In the genomic region with DNA sequence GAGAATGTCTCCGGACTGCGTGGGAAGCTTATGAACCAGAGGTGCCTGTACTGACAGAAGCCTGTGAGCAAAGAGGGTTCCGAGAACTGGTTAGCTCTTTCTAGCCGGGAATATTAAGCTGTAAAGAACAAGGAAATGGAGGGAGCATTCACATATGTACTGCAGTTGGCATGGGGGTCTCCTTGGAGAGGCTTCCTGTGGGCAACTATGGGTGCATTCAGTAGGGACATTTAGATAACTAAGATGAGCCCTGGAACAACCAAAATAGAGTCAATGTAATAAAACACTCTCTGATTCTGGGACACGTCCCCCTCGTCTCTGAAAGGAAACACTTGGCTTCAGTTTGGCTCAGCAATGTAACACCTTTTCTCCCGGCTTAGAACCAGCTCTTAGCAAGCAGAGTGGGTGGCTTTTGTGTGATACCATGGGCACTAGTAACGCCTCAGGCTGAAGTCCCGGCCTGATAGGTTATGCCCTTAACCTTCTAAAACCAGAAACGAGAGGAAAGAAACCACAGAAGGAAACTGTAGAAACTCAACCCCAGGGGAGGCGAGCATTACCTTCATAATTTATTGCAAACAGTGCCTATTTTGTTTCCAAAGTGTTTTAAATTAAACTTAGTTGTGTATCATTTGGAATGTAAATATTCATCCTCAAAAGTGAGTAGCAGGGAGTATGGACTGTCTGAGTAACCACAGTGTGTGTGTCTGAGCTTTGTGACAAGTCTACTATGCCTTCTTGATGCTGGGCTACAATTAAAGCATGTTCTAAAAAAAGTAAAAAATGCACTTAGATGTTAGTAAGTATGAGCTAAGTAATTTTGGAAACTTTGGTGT, we compare ENCODE assay signal across 9 cellular contexts. TPM values are rescaled to one million over a fixed set of nuclear protein-coding genes. Genes with fewer than 3 reads are reported as not detected.
A peak's percentile ranks its signal among the peaks of the same experiment; 100 is the strongest.
DNase-seq lines count a peak whose midpoint lies in the region; ATAC-seq and TF ChIP-seq lines count a peak whose summit lies in the region.
"Had no signal": no experiment of that assay in that cellular context is flagged by ENCODE, and none has a peak within 500 bp of the region (broad histone marks: within the 10 kb centered on the region; RNA-seq: fewer than 3 reads in every experiment).

No MANE protein-coding gene starts in this region.

- WGBS in H9 (ENCODE audit: extremely low coverage, insufficient read length, low lambda C conversion rate) = no CpG with 5 or more reads among the region's 11 CpGs

- no peak overlapping the region for H2AK5ac ChIP-seq in H9 (ENCODE audit: insufficient read length, low read length)

- no peak overlapping the region for H3K18ac ChIP-seq in H9 (ENCODE audit: insufficient read length, low read depth, low read length)

- no peaks in the 10 kb centered on the region for H3K79me2 ChIP-seq in H9 (ENCODE audit: insufficient read depth, low read length)

- no peak overlapping the region for H2BK12ac ChIP-seq in H9 (ENCODE audit: insufficient read length, low read depth, low read length)

- H3K56ac ChIP-seq in H9 (ENCODE audit: insufficient read length, low read depth, low read length) = no peak overlapping the region

- H3K9ac ChIP-seq in H9 (ENCODE audit: extremely low read depth, insufficient read length, low read length) = no peak overlapping the region

- no peak for TF ChIP-seq CTCF in H9 (conservative IDR thresholded peaks at IDR 0.05)

- peaks cover 2% of the 10 kb centered on the region for H3K36me3 Mint-ChIP-seq in activated CD4-positive, alpha-beta T cell treated with anti-CD3 and anti-CD28 coated beads, Interleukin-2, amount 10 ng/mL, durations not matched to agents 24 days and 14 days (ENCODE audit: low read depth)
- H3K36me3 Mint-ChIP-seq in immature natural killer cell = no peaks in the 10 kb centered on the region
- no peaks in the 10 kb centered on the region for H3K36me3 Mint-ChIP-seq in stimulated activated memory B cell treated with anti-CD40 and anti-IgM and Interleukin-4, amounts not matched to agents 10 μg/mL and 1 μg/mL and 100 μg/mL, for 72 hours
- no peaks in the 10 kb centered on the region for H3K36me3 Mint-ChIP-seq in H9 (ENCODE audit: insufficient read depth in 1 of 3, low read depth in 3 of 3)

- H3K27me3 Mint-ChIP-seq in activated CD4-positive, alpha-beta T cell treated with anti-CD3 and anti-CD28 coated beads, Interleukin-2, amount 10 ng/mL, durations not matched to agents 24 days and 14 days = no peaks in the 10 kb centered on the region
- H3K27me3 Mint-ChIP-seq in immature natural killer cell (ENCODE audit: low read depth in 3 of 3) (peaks cover 5 to 15% (median 10%) of the 10 kb centered on the region in 3 donors), H9 (ENCODE audit: low read depth) (no peaks in the 10 kb centered on the region; the same call in 1 of the 2 replicates)
- peaks cover 3% of the 10 kb centered on the region for H3K27me3 Mint-ChIP-seq in stimulated activated memory B cell treated with anti-CD40 and anti-IgM and Interleukin-4, amounts not matched to agents 10 μg/mL and 1 μg/mL and 100 μg/mL, for 72 hours

- H2BK15ac ChIP-seq in H9 (ENCODE audit: low read depth, low read length) = no peak overlapping the region

- no peaks in the 10 kb centered on the region for H3K4me1 ChIP-seq in H9 (ENCODE audit: insufficient read depth, low read length)

- H3K23me2 ChIP-seq in H9 (ENCODE audit: insufficient read length, low read depth, low read length, poor library complexity, severe bottlenecking) = no peaks in the 10 kb centered on the region

- H3K9me3 ChIP-seq in H9 (ENCODE audit: control insufficient read depth, low read depth, low read length) = no peaks in the 10 kb centered on the region

- peak overlapping the region; percentile 79 for H3K4me3 Mint-ChIP-seq in activated CD4-positive, alpha-beta T cell treated with anti-CD3 and anti-CD28 coated beads, Interleukin-2, amount 10 ng/mL, durations not matched to agents 24 days and 14 days
- peak overlapping the region; percentile 74 to 86 (median 83) for H3K4me3 Mint-ChIP-seq in immature natural killer cell
- no peak overlapping the region for H3K4me3 Mint-ChIP-seq in stimulated activated memory B cell treated with anti-CD40 and anti-IgM and Interleukin-4, amounts not matched to agents 10 μg/mL and 1 μg/mL and 100 μg/mL, for 72 hours
- H3K4me3 Mint-ChIP-seq in H9 = no peak overlapping the region

- H3K27me3 ChIP-seq in H9 (ENCODE audit: insufficient read depth, low read length) = no peaks in the 10 kb centered on the region

- peaks cover 65% of the 10 kb centered on the region for H3K4me1 Mint-ChIP-seq in activated CD4-positive, alpha-beta T cell treated with anti-CD3 and anti-CD28 coated beads, Interleukin-2, amount 10 ng/mL, durations not matched to agents 24 days and 14 days
- H3K4me1 Mint-ChIP-seq in immature natural killer cell (peaks cover 77 to 82% of the 10 kb centered on the region in 2 donors), H9 (peaks cover 5 to 8% of the 10 kb centered on the region in 2 experiments)
- peaks cover 28% of the 10 kb centered on the region for H3K4me1 Mint-ChIP-seq in stimulated activated memory B cell treated with anti-CD40 and anti-IgM and Interleukin-4, amounts not matched to agents 10 μg/mL and 1 μg/mL and 100 μg/mL, for 72 hours

- peak overlapping the region; percentile 100 for H3K27ac Mint-ChIP-seq in activated CD4-positive, alpha-beta T cell treated with anti-CD3 and anti-CD28 coated beads, Interleukin-2, amount 10 ng/mL, durations not matched to agents 24 days and 14 days
- H3K27ac Mint-ChIP-seq in immature natural killer cell (peak overlapping the region; percentile 84 to 99 (median 96)), H9 (no peak overlapping the region; a peak in 1 of 7 replicates)
- peak overlapping the region; percentile 84 for H3K27ac Mint-ChIP-seq in stimulated activated memory B cell treated with anti-CD40 and anti-IgM and Interleukin-4, amounts not matched to agents 10 μg/mL and 1 μg/mL and 100 μg/mL, for 72 hours

- intact Hi-C loops in activated CD4-positive, alpha-beta T cell treated with anti-CD3 and anti-CD28 coated beads, Interleukin-2, amount 10 ng/mL, durations not matched to agents 24 days and 14 days (cut with micrococcal nuclease) = loop anchor here (1.0 to 10.0 kb wide), 13 partner anchors 8 to 533 kb away; a partner anchor contains a TSS
- intact Hi-C loops in left ventricle myocardium superior (cut with micrococcal nuclease) = loop anchor here (5.0 to 10.0 kb wide), 2 partner anchors 67 to 129 kb away; no protein-coding TSS in a partner anchor

- H3K4me2 ChIP-seq in H9 (ENCODE audit: insufficient read depth, insufficient read length, low read length) = no peak overlapping the region

- no peaks in the 10 kb centered on the region for H4K20me1 ChIP-seq in H9 (ENCODE audit: control insufficient read depth, insufficient read depth, insufficient read length)

- no peak overlapping the region for H3K14ac ChIP-seq in H9 (ENCODE audit: insufficient read depth, low read length)

- no peak overlapping the region for H4K5ac ChIP-seq in H9 (ENCODE audit: insufficient read length, low read depth, low read length)

- no peak overlapping the region for H3K27ac ChIP-seq in H9 (ENCODE audit: insufficient read length, low read depth, low read length)

- no peaks in the 10 kb centered on the region for H3K79me1 ChIP-seq in H9 (ENCODE audit: insufficient read depth, low read depth, low read length, poor library complexity, severe bottlenecking)

- H2BK20ac ChIP-seq in H9 (ENCODE audit: low read depth, low read length, poor library complexity, severe bottlenecking) = no peak overlapping the region

- H4K8ac ChIP-seq in H9 (replicated peaks; ENCODE audit: insufficient read length, low read depth, low read length) = no peak overlapping the region

- no peak overlapping the region for H2BK5ac ChIP-seq in H9 (ENCODE audit: insufficient read length, low read length)

- H4K91ac ChIP-seq in H9 (ENCODE audit: insufficient read length, low read depth, low read length) = no peak overlapping the region

- no peak overlapping the region for H2AFZ ChIP-seq in H9 (ENCODE audit: low read length)

- DNase-seq in activated CD4-positive, alpha-beta T cell treated with anti-CD3 and anti-CD28 coated beads, Interleukin-2, amount 10 ng/mL, durations not matched to agents 24 days and 14 days = peak; percentile 87
- DNase-seq in immature natural killer cell (peak; percentile 76 to 79 (median 78)), left ventricle myocardium superior (no peak), H9 (no peak), C1 segment of cervical spinal cord (lab: John Stamatoyannopoulos, UW) (no peak), DMS 273 (lab: John Stamatoyannopoulos, UW; ENCODE audit: unreplicated experiment) (no peak)
- DNase-seq: NCI-H1436 had no signal

- H3K9me3 Mint-ChIP-seq in activated CD4-positive, alpha-beta T cell treated with anti-CD3 and anti-CD28 coated beads, Interleukin-2, amount 10 ng/mL, durations not matched to agents 24 days and 14 days = peaks cover 4% of the 10 kb centered on the region
- H3K9me3 Mint-ChIP-seq in immature natural killer cell = no peaks in the 10 kb centered on the region
- no peaks in the 10 kb centered on the region for H3K9me3 Mint-ChIP-seq in stimulated activated memory B cell treated with anti-CD40 and anti-IgM and Interleukin-4, amounts not matched to agents 10 μg/mL and 1 μg/mL and 100 μg/mL, for 72 hours
- no peaks in the 10 kb centered on the region for H3K9me3 Mint-ChIP-seq in H9

- H2BK120ac ChIP-seq in H9 (ENCODE audit: low read depth, low read length, poor library complexity, severe bottlenecking) = no peak overlapping the region

- H3T11ph ChIP-seq in H9 (ENCODE audit: low read length) = no peak overlapping the region

- no peak overlapping the region for H3K4ac ChIP-seq in H9 (ENCODE audit: low read depth, low read length)

- H3K23ac ChIP-seq in H9 (ENCODE audit: insufficient read length, low read depth, low read length) = no peak overlapping the region

- ATAC-seq in GM21723 (IDR thresholded peaks at IDR 0.05; ENCODE audit: unreplicated experiment) = peak; percentile 44
- ATAC-seq in stimulated activated memory B cell treated with anti-CD40 and anti-IgM and Interleukin-4, amounts not matched to agents 10 μg/mL and 1 μg/mL and 100 μg/mL, for 72 hours = peak; percentile 79
- ATAC-seq in left ventricle myocardium superior = no peak

RNA-seq across cellular contexts. Expression of a gene that starts 48.9 kb away (rescaled TPM):
- 111 and 118 TPM in 2 replicates for total RNA-seq in activated CD4-positive, alpha-beta T cell treated with anti-CD3 and anti-CD28 coated beads, Interleukin-2, amount 10 ng/mL, durations not matched to agents 24 days and 14 days
- 10 to 100 TPM; 17.3 to 80.1 (median 31.0) TPM for polyA plus RNA-seq in immature natural killer cell
- total RNA-seq in left ventricle myocardium superior (10.6 TPM), H9 (2021) (9.2 and 9.9 TPM in 2 replicates)

Comparison
In these comparisons a context has a peak if more than half of its experiments do, and no peak if none do; other contexts are left out.
1. DNase-seq: peak in activated CD4-positive, alpha-beta T cell treated with anti-CD3 and anti-CD28 coated beads, Interleukin-2, amount 10 ng/mL, durations not matched to agents 24 days and 14 days (single experiment) and immature natural killer cell (3 of 3); none in left ventricle myocardium superior (single experiment), H9 (single experiment), C1 segment of cervical spinal cord (0 of 14) and DMS 273 (single experiment).
2. H3K27ac Mint-ChIP-seq: peak in activated CD4-positive, alpha-beta T cell treated with anti-CD3 and anti-CD28 coated beads, Interleukin-2, amount 10 ng/mL, durations not matched to agents 24 days and 14 days (single experiment), immature natural killer cell (6 of 6) and stimulated activated memory B cell treated with anti-CD40 and anti-IgM and Interleukin-4, amounts not matched to agents 10 μg/mL and 1 μg/mL and 100 μg/mL, for 72 hours (single experiment); none in H9 (0 of 3).
3. H3K4me3 Mint-ChIP-seq: peak in activated CD4-positive, alpha-beta T cell treated with anti-CD3 and anti-CD28 coated beads, Interleukin-2, amount 10 ng/mL, durations not matched to agents 24 days and 14 days (single experiment) and immature natural killer cell (5 of 5); none in stimulated activated memory B cell treated with anti-CD40 and anti-IgM and Interleukin-4, amounts not matched to agents 10 μg/mL and 1 μg/mL and 100 μg/mL, for 72 hours (single experiment) and H9 (0 of 2).